ENCODE assay signal across 8 cellular contexts in genomic region chr6:85593438-85594196, GRCh38. TPM values are rescaled to one million over a fixed set of nuclear protein-coding genes. Genes with fewer than 3 reads are reported as not detected.
DNase-seq lines count a peak whose midpoint lies in the region; ATAC-seq and TF ChIP-seq lines count a peak whose summit lies in the region.

Gene SNX14 (minus strand): TSS chr6:85593858. CDS start chr6:85593718, 140 bp downstream.

- no peaks in the 10 kb centered on the region for H3K36me3 ChIP-seq in left lung

- DNase-seq in CD14-positive monocyte (ENCODE audit: low spot score) (peak; percentile 95), NCI-H69 (lab: John Stamatoyannopoulos, UW) (peak; percentile 97), left lung (peak; percentile 97 to 98)
- peak; percentile 50 to 64 for DNase-seq in activated CD4-positive, alpha-beta T cell treated with anti-CD3 and anti-CD28 coated beads, Interleukin-2, amount 50 U/mL, for 24 hours (ENCODE audit: low read depth in 1 of 2, low spot score in 1 of 2)
- peak; percentile 55 for DNase-seq in stimulated activated CD4-positive, alpha-beta T cell treated with anti-CD3 and anti-CD28 coated beads, Interleukin-2, amount 100 ng/mL, for 4 hours (ENCODE audit: low read depth)

- intact Hi-C loops in CD14-positive monocyte (cut with micrococcal nuclease): loop anchor here (1.0 to 5.0 kb wide), 4 partner anchors 49 to 85 kb away; partner anchors contain the start of gene SYNCRIP (in 2 of the 2)
- intact Hi-C loops in dendritic cell treated with granulocyte-macrophage colony-stimulating factor and Interleukin-4, amounts not matched to agents 40 ng/mL and 50 ng/mL, for 4 days (cut with micrococcal nuclease): loop anchor here (1.0 kb wide), 2 partner anchors 50 to 85 kb away; no protein-coding TSS in a partner anchor
- intact Hi-C loops in left lung (cut with DNase I): no loop called here

- H3K27ac Mint-ChIP-seq in CD14-positive monocyte: peak within 1 kb of the TSS; percentile 92 to 99 (median 97)
- peak within 1 kb of the TSS; percentile 99 for H3K27ac Mint-ChIP-seq in dendritic cell treated with granulocyte-macrophage colony-stimulating factor and Interleukin-4, amounts not matched to agents 40 ng/mL and 50 ng/mL, for 4 days

- no peak for TF ChIP-seq CTCF in CD14-positive monocyte (IDR thresholded peaks at IDR 0.05)
- TF ChIP-seq CTCF in left lung (IDR thresholded peaks at IDR 0.05): no peak

- peaks cover 0 to 4% (median 0%) of the 10 kb centered on the region in 7 donors for H3K9me3 Mint-ChIP-seq in CD14-positive monocyte
- H3K9me3 Mint-ChIP-seq in dendritic cell treated with granulocyte-macrophage colony-stimulating factor and Interleukin-4, amounts not matched to agents 40 ng/mL and 50 ng/mL, for 4 days: no peaks in the 10 kb centered on the region

- H3K27me3 Mint-ChIP-seq in CD14-positive monocyte (ENCODE audit: low read depth in 3 of 3): peaks cover 0 to 2% (median 0%) of the 10 kb centered on the region in 3 donors
- H3K27me3 Mint-ChIP-seq in dendritic cell treated with granulocyte-macrophage colony-stimulating factor and Interleukin-4, amounts not matched to agents 40 ng/mL and 50 ng/mL, for 4 days: no peaks in the 10 kb centered on the region

- no peaks in the 10 kb centered on the region for H3K9me3 ChIP-seq in left lung

- H3K27ac ChIP-seq in left lung: peak within 1 kb of the TSS; percentile 98

- ATAC-seq in GM19328 (IDR thresholded peaks at IDR 0.05; ENCODE audit: unreplicated experiment) (peak; percentile 84), HG03469 (IDR thresholded peaks at IDR 0.05; ENCODE audit: unreplicated experiment) (peak; percentile 88), left lung (peak; percentile 95)

- H3K27me3 ChIP-seq in left lung: no peaks in the 10 kb centered on the region

- peaks cover 26% of the 10 kb centered on the region for H3K4me1 Mint-ChIP-seq in CD14-positive monocyte
- H3K4me1 Mint-ChIP-seq in dendritic cell treated with granulocyte-macrophage colony-stimulating factor and Interleukin-4, amounts not matched to agents 40 ng/mL and 50 ng/mL, for 4 days (ENCODE audit: low read depth): peaks cover 40% of the 10 kb centered on the region

- H3K4me3 Mint-ChIP-seq in CD14-positive monocyte: peak within 1 kb of the TSS; percentile 96 to 98
- H3K4me3 Mint-ChIP-seq in dendritic cell treated with granulocyte-macrophage colony-stimulating factor and Interleukin-4, amounts not matched to agents 40 ng/mL and 50 ng/mL, for 4 days: peak within 1 kb of the TSS; percentile 96

- H3K36me3 Mint-ChIP-seq in CD14-positive monocyte: peaks cover 10% of the 10 kb centered on the region in 2 donors
- H3K36me3 Mint-ChIP-seq in dendritic cell treated with granulocyte-macrophage colony-stimulating factor and Interleukin-4, amounts not matched to agents 40 ng/mL and 50 ng/mL, for 4 days (ENCODE audit: low read depth): peaks cover 42% of the 10 kb centered on the region

- peaks cover 12 to 25% of the 10 kb centered on the region in 2 donors for H3K4me1 ChIP-seq in left lung

- peak within 1 kb of the TSS; percentile 81 to 82 for H3K4me3 ChIP-seq in left lung

RNA-seq across cellular contexts. Expression of gene SNX14, which starts in this region (rescaled TPM):
- 10 to 100 TPM; 73.3 to 75.6 TPM for polyA plus RNA-seq in CD14-positive monocyte
- total RNA-seq in left lung: 10 to 100 TPM; 79.9 to 80.6 TPM

Comparison
In these comparisons a context has a peak if more than half of its experiments do, and no peak if none do; other contexts are left out.
1. Peak in every context shown above with its lines: DNase-seq, ATAC-seq, H3K4me3 ChIP-seq and H3K27ac ChIP-seq.
2. intact Hi-C loops: an anchor here in CD14-positive monocyte (1.0 to 5.0 kb wide) and dendritic cell treated with granulocyte-macrophage colony-stimulating factor and Interleukin-4, amounts not matched to agents 40 ng/mL and 50 ng/mL, for 4 days (1.0 kb wide); none called in left lung.